ENCODE assay signal across 8 cellular contexts in genomic region chr22:38705235-38706100, GRCh38. TPM values are rescaled to one million over a fixed set of nuclear protein-coding genes. Genes with fewer than 3 reads are reported as not detected.
DNase-seq lines count a peak whose midpoint lies in the region; ATAC-seq and TF ChIP-seq lines count a peak whose summit lies in the region.

Gene GTPBP1 (plus strand): TSS chr22:38705944. CDS start chr22:38705956, 12 bp downstream.

- TF ChIP-seq CTCF in C4-2B (conservative IDR thresholded peaks at IDR 0.05) (no peak), left lung (IDR thresholded peaks at IDR 0.05) (peak in 1 of 2 donors; percentile 32)

- intact Hi-C loops in left lung (cut with DNase I), result no loop called here

- no peaks in the 10 kb centered on the region for H3K9me3 ChIP-seq in left lung

- peak; percentile 96 for DNase-seq in NCI-H774 (lab: John Stamatoyannopoulos, UW)
- DNase-seq in activated CD4-positive, alpha-beta T cell treated with anti-CD3 and anti-CD28 coated beads, Interleukin-2, amount 50 U/mL, for 4 hours, result peak; percentile 92 to 96
- DNase-seq in dermis blood vessel endothelial cell, result peak; percentile 100
- peak; percentile 96 to 99 for DNase-seq in left lung
- peak; percentile 91 to 94 for DNase-seq in stimulated activated CD4-positive, alpha-beta T cell treated with anti-CD3 and anti-CD28 coated beads, Interleukin-2, amount 100 ng/mL, for 48 hours

- ATAC-seq in GM19395 (IDR thresholded peaks at IDR 0.05; ENCODE audit: unreplicated experiment) (peak; percentile 82), HG03565 (IDR thresholded peaks at IDR 0.05; ENCODE audit: unreplicated experiment) (peak; percentile 63), left lung (peak; percentile 86)

- H3K4me1 ChIP-seq in left lung, result peaks cover 8 to 59% of the 10 kb centered on the region in 2 donors

- H3K4me3 ChIP-seq in left lung, result peak within 1 kb of the TSS; percentile 92 to 98

- no peaks in the 10 kb centered on the region for H3K27me3 ChIP-seq in left lung

- H3K27ac ChIP-seq in C4-2B (peak within 1 kb of the TSS; percentile 92), left lung (peak within 1 kb of the TSS; percentile 95 to 97)

- H3K36me3 ChIP-seq in left lung, result peaks cover 0 to 9% of the 10 kb centered on the region in 2 donors

RNA-seq across cellular contexts. Expression of gene GTPBP1, which starts in this region (rescaled TPM):
- total RNA-seq in dermis blood vessel endothelial cell, result 35.1 and 46.7 TPM in 2 replicates
- 10 to 100 TPM; 45.7 to 51.0 TPM for total RNA-seq in left lung

Comparison
In these comparisons a context has a peak if more than half of its experiments do, and no peak if none do; other contexts are left out.
1. Peak in every context shown above with its lines: DNase-seq, ATAC-seq, H3K4me3 ChIP-seq and H3K27ac ChIP-seq.